Comparison of ENCODE assay signal across 8 cellular contexts in the genomic region with DNA sequence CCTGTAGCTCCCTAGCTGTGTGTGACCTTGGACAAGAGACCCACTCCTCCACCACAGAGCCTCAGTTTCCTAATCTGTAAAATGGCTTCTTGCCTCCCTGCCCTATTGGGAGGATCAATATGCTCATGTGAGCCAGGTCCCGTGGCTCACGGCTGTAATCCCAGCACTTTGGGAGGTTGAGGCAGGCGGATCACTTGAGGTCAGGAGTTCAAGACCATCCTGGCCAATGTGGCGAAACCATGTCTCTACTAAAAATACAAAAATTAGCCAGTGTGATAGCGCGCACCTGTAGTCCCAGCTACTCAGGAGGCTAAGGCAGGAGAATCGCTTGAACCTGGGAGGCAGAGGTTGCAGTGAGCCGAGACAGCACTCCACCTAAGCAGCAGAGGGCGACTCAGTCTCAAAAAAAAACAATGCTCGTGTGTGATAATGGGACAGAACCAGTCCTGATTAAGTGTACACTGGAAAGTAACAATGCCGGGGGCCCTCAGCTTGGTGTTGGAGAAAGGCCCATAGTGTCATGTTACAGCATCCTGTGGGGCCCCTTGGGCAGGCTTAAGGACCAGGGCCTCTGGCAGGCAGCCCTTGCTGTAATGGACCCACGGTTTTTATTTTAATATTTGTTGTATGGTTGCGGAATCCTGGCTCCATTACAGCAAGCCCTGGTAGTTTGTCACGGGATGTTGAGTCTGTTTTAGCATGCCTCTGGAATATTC. TPM values are rescaled to one million over a fixed set of nuclear protein-coding genes. Genes with fewer than 3 reads are reported as not detected.
DNase-seq lines count a peak whose midpoint lies in the region; ATAC-seq and TF ChIP-seq lines count a peak whose summit lies in the region.

No MANE protein-coding gene starts in this region.

- DNase-seq in A172 (ENCODE audit: low spot score) = peak; percentile 64
- peak; percentile 64 for DNase-seq in GM12865 (ENCODE audit: low read depth)
- peak; percentile 84 for DNase-seq in NCI-H2107 (lab: John Stamatoyannopoulos, UW)
- DNase-seq in dorsolateral prefrontal cortex = peak in 1 of 10 donors; percentile 37
- DNase-seq in naive thymus-derived CD4-positive, alpha-beta T cell = peak in 5 of 9 donors; percentile 68 to 81 (median 77)
- no peak for DNase-seq in cortex of kidney (lab: John Stamatoyannopoulos, UW)

- H3K4me1 Mint-ChIP-seq in naive thymus-derived CD4-positive, alpha-beta T cell = peaks cover 24 to 55% (median 40%) of the 10 kb centered on the region in 7 donors

- H3K36me3 ChIP-seq in naive thymus-derived CD4-positive, alpha-beta T cell (ENCODE audit: control insufficient read depth in 2 of 3, insufficient read depth in 3 of 3, low read length in 3 of 3) = peaks cover 15 to 27% (median 17%) of the 10 kb centered on the region in 3 experiments

- CTCF ChIA-PET in naive thymus-derived CD4-positive, alpha-beta T cell (lab: Charles Lee) = interaction anchor here (0.5 to 10.6 kb wide), 20 partner anchors 12 to 304 kb away, joined by 3 to 314 read pairs (median 4); a partner anchor contains a TSS

- intact Hi-C loops in dorsolateral prefrontal cortex (cut with DNase I) = loop anchor here in 1 of 2 donors (2.0 kb wide), 1 partner anchor 44 kb away; no protein-coding TSS in a partner anchor
- intact Hi-C loops in naive thymus-derived CD4-positive, alpha-beta T cell (cut with micrococcal nuclease) = loop anchor here in 1 of 2 donors (1.0 kb wide), 3 partner anchors 137 to 175 kb away; a partner anchor contains a TSS

- H3K4me3 Mint-ChIP-seq in naive thymus-derived CD4-positive, alpha-beta T cell = peak overlapping the region in 6 of 10 donors; percentile 7 to 96 (median 48)

- POLR2A ChIA-PET in naive thymus-derived CD4-positive, alpha-beta T cell (lab: Charles Lee) = interaction anchor here (0.6 to 7.4 kb wide), 20 partner anchors 10 to 181 kb away, joined by 3 to 118 read pairs (median 6); a partner anchor contains a TSS

- TF ChIP-seq CTCF in GM12865 (IDR thresholded peaks at IDR 0.05; ENCODE audit: insufficient read depth, low read depth, low read length, missing control alignments) = peak; percentile 54
- peak; percentile 87 for TF ChIP-seq CTCF in VCaP (conservative IDR thresholded peaks at IDR 0.05)
- peak in 53 of 56 donors; percentile 35 to 77 (median 57) for TF ChIP-seq CTCF in dorsolateral prefrontal cortex (IDR thresholded peaks at IDR 0.05 in 54 of 56, conservative IDR thresholded peaks at IDR 0.05 in 2 of 56; ENCODE audit: low read depth in 1 of 56, partially characterized antibody in 56 of 56)

- no peaks in the 10 kb centered on the region for H3K9me3 ChIP-seq in naive thymus-derived CD4-positive, alpha-beta T cell (ENCODE audit: control insufficient read depth in 2 of 3, low read length in 3 of 3)

- H3K36me3 Mint-ChIP-seq in naive thymus-derived CD4-positive, alpha-beta T cell = peaks cover 8 to 26% (median 24%) of the 10 kb centered on the region in 5 donors

- peaks cover 36% of the 10 kb centered on the region in 2 donors for H3K4me1 ChIP-seq in naive thymus-derived CD4-positive, alpha-beta T cell (ENCODE audit: control insufficient read depth in 2 of 2, insufficient read depth in 2 of 2, low read length in 2 of 2)

- no peak overlapping the region for H3K4me3 ChIP-seq in GM12865 (ENCODE audit: low read depth, low read length)
- H3K4me3 ChIP-seq in dorsolateral prefrontal cortex = no peak overlapping the region
- no peak overlapping the region for H3K4me3 ChIP-seq in naive thymus-derived CD4-positive, alpha-beta T cell (ENCODE audit: low read length)

- H3K27me3 ChIP-seq in dorsolateral prefrontal cortex = no peaks in the 10 kb centered on the region
- no peaks in the 10 kb centered on the region for H3K27me3 ChIP-seq in naive thymus-derived CD4-positive, alpha-beta T cell (ENCODE audit: control insufficient read depth in 2 of 2, insufficient read depth in 2 of 2, low read length in 2 of 2)

- peaks cover 0 to 9% (median 0%) of the 10 kb centered on the region in 5 donors for H3K27me3 Mint-ChIP-seq in naive thymus-derived CD4-positive, alpha-beta T cell

- H3K27ac ChIP-seq in VCaP (peak overlapping the region; percentile 37; the same call in 1 of the 2 replicates), dorsolateral prefrontal cortex (no peak overlapping the region)
- H3K27ac ChIP-seq in naive thymus-derived CD4-positive, alpha-beta T cell (ENCODE audit: low read depth, low read length) = peak overlapping the region; percentile 99

- H3K9me3 Mint-ChIP-seq in naive thymus-derived CD4-positive, alpha-beta T cell = peaks cover 0 to 15% (median 0%) of the 10 kb centered on the region in 11 donors

- ATAC-seq in naive thymus-derived CD4-positive, alpha-beta T cell = no peak
- ATAC-seq in HG03095 (IDR thresholded peaks at IDR 0.05; ENCODE audit: unreplicated experiment) = no peak

- H3K27ac Mint-ChIP-seq in naive thymus-derived CD4-positive, alpha-beta T cell = peak overlapping the region; percentile 91 to 100 (median 98)

RNA-seq across cellular contexts. Expression of a gene that starts 6.8 kb away (rescaled TPM):
- total RNA-seq in A172 (2014; rRNA removed; shearing (Covaris generic)) = 2,104 and 3,140 TPM in 2 replicates
- total RNA-seq in dorsolateral prefrontal cortex = 100 to 1,000 TPM; 410 to 765 (median 576) TPM
- 1,000 to 10,000 TPM; 2,065 to 3,362 (median 2,972) TPM for total RNA-seq in naive thymus-derived CD4-positive, alpha-beta T cell
- polyA plus RNA-seq in naive thymus-derived CD4-positive, alpha-beta T cell = 1,000 to 10,000 TPM; 2,125 to 2,254 TPM

RNA-seq across cellular contexts. Expression of a gene that starts 9.4 kb away (rescaled TPM):
- 0.17 and 0.77 TPM in 2 replicates for total RNA-seq in A172 (2014; rRNA removed; shearing (Covaris generic))
- total RNA-seq in dorsolateral prefrontal cortex = 100 to 1,000 TPM in 1 of 120 experiments, 10 to 100 TPM in 119; 22.6 to 101 (median 43.4) TPM
- 100 to 1,000 TPM in 1 of 5 experiments, 10 to 100 TPM in 3, 1 to 10 TPM in 1; 8.2 to 177 (median 47.5) TPM for total RNA-seq in naive thymus-derived CD4-positive, alpha-beta T cell
- polyA plus RNA-seq in naive thymus-derived CD4-positive, alpha-beta T cell = 100 to 1,000 TPM; 117 to 129 TPM

RNA-seq across cellular contexts. Expression of a gene that starts 15.6 kb away (rescaled TPM):
- total RNA-seq in A172 (2014; rRNA removed; shearing (Covaris generic)) = 1,452 and 1,525 TPM in 2 replicates
- total RNA-seq in dorsolateral prefrontal cortex = 1,000 to 10,000 TPM in 7 of 120 experiments, 100 to 1,000 TPM in 113; 564 to 1,173 (median 771) TPM
- total RNA-seq in naive thymus-derived CD4-positive, alpha-beta T cell = 1,000 to 10,000 TPM; 2,467 to 6,044 (median 5,762) TPM
- polyA plus RNA-seq in naive thymus-derived CD4-positive, alpha-beta T cell = 1,000 to 10,000 TPM; 3,356 to 4,438 TPM

RNA-seq across cellular contexts. Expression of a gene that starts 24.8 kb away (rescaled TPM):
- total RNA-seq in A172 (2014; rRNA removed; shearing (Covaris generic)) = 0.46 TPM in 1 of 2 replicates, not detected in the other
- 10 to 100 TPM in 49 of 120 experiments, 1 to 10 TPM in 71; 3.0 to 19.9 (median 9.2) TPM for total RNA-seq in dorsolateral prefrontal cortex
- total RNA-seq in naive thymus-derived CD4-positive, alpha-beta T cell = 10 to 100 TPM in 1 of 5 experiments, 1 to 10 TPM in 4; 1.9 to 14.5 (median 3.5) TPM
- polyA plus RNA-seq in naive thymus-derived CD4-positive, alpha-beta T cell = 10 to 100 TPM in 1 of 2 donors, 1 to 10 TPM in 1; 6.9 to 12.3 TPM

RNA-seq across cellular contexts. Expression of a gene that starts 29.0 kb away (rescaled TPM):
- 4.7 and 6.2 TPM in 2 replicates for total RNA-seq in A172 (2014; rRNA removed; shearing (Covaris generic))
- 10 to 100 TPM in 2 of 120 experiments, 1 to 10 TPM in 118; 1.7 to 11.9 (median 4.6) TPM for total RNA-seq in dorsolateral prefrontal cortex
- 100 to 1,000 TPM in 3 of 5 experiments, 10 to 100 TPM in 2; 90.6 to 401 (median 280) TPM for total RNA-seq in naive thymus-derived CD4-positive, alpha-beta T cell
- 100 to 1,000 TPM; 148 to 168 TPM for polyA plus RNA-seq in naive thymus-derived CD4-positive, alpha-beta T cell

Comparison
In these comparisons a context has a peak if more than half of its experiments do, and no peak if none do; other contexts are left out.
1. H3K27ac ChIP-seq: peak in VCaP (single experiment) and naive thymus-derived CD4-positive, alpha-beta T cell (single experiment); none in dorsolateral prefrontal cortex (0 of 59).
2. Peak in every context shown above with its lines, with median percentiles within 50 percentile points of each other: CTCF ChIP-seq.